ENCODE assay signal across 19 cellular contexts in the genomic region with DNA sequence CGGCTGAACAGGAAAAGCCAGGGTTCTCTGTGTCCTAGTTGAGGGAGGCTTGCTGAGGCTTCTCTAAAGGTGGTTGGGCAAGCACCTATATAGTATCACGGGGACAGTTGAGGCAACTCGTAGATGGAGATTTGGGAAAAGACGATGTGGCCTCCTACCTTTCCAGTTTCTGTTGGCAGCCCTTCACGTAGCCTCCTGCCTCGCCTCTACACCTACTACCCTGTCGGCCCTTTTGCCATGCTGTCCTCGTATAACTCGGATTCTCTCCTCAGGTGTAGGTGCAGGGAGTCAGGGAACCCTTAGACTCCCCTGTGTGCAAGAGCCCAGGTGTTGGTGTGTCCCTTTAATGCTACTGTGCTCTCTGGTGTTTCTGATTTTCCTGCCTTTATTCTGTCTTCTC.
"Had no signal": no experiment of that assay in that cellular context is flagged by ENCODE, and none has a peak within 500 bp of the region (broad histone marks: within the 10 kb centered on the region; RNA-seq: fewer than 3 reads in every experiment).

No MANE protein-coding gene starts in this region.

- H3K4me3 ChIP-seq: ascending aorta, esophagus squamous epithelium, right atrium auricular region, stomach had no signal

- H3K4me3 Mint-ChIP-seq: activated CD4-positive, alpha-beta memory T cell treated with anti-CD3 and anti-CD28 coated beads for 36 hours; activated T-helper 1 cell treated with anti-CD3 and anti-CD28 coated beads, Interleukin-12 subunit alpha, Interleukin-12 subunit beta, Interleukin-2, Interleukin-4 antibody, amounts not matched to agents 30 ng/mL and 10 ng/mL and 1 ng/mL, durations not matched to agents 14 hours and 24 hours and 36 hours; central memory CD8-positive, alpha-beta T cell; memory B cell; neural crest cell; type B pancreatic cell had no signal

- H3K27me3 Mint-ChIP-seq: activated CD4-positive, alpha-beta memory T cell treated with anti-CD3 and anti-CD28 coated beads for 36 hours; central memory CD8-positive, alpha-beta T cell; memory B cell; progenitor cell of endocrine pancreas; type B pancreatic cell had no signal

- DNase-seq: activated CD4-positive, alpha-beta memory T cell treated with anti-CD3 and anti-CD28 coated beads for 36 hours; activated CD4-positive, CD25-positive, alpha-beta regulatory T cell treated with anti-CD3 and anti-CD28 coated beads, Interleukin-2, amount 50 U/mL, for 72 hours; activated gamma-delta T cell treated with Interleukin-2 at 50 U/mL for 16 hours; cortex of kidney; effector CD4-positive, alpha-beta T cell; esophagus squamous epithelium; stimulated activated CD4-positive, alpha-beta T cell treated with anti-CD3 and anti-CD28 coated beads, Interleukin-2, amount 100 ng/mL, for 24 hours; SW 1271; T-helper 2 cell had no signal

- H3K9me3 Mint-ChIP-seq: activated CD4-positive, alpha-beta memory T cell treated with anti-CD3 and anti-CD28 coated beads for 36 hours; activated T-helper 1 cell treated with anti-CD3 and anti-CD28 coated beads, Interleukin-12 subunit alpha, Interleukin-12 subunit beta, Interleukin-2, Interleukin-4 antibody, amounts not matched to agents 30 ng/mL and 10 ng/mL and 1 ng/mL, durations not matched to agents 14 hours and 24 hours and 36 hours; central memory CD8-positive, alpha-beta T cell; memory B cell; neural crest cell; type B pancreatic cell had no signal

- H3K4me1 Mint-ChIP-seq: central memory CD8-positive, alpha-beta T cell; memory B cell; neural crest cell had no signal

- H3K9me3 ChIP-seq: ascending aorta, esophagus squamous epithelium, right atrium auricular region, stomach had no signal

- H3K4me1 ChIP-seq: ascending aorta had no signal

- H3K27me3 ChIP-seq: ascending aorta, esophagus squamous epithelium, right atrium auricular region, stomach had no signal

- H3K27ac Mint-ChIP-seq: activated CD4-positive, alpha-beta memory T cell treated with anti-CD3 and anti-CD28 coated beads for 36 hours; memory B cell; progenitor cell of endocrine pancreas; type B pancreatic cell had no signal

- H3K27ac ChIP-seq: ascending aorta, esophagus squamous epithelium, right atrium auricular region, stomach, VCaP had no signal
